9 cellular contexts compared by ENCODE assay signal in genomic region chr1:178768423-178768822, GRCh38. TPM values are rescaled to one million over a fixed set of nuclear protein-coding genes. Genes with fewer than 3 reads are reported as not detected.
DNase-seq lines count a peak whose midpoint lies in the region; ATAC-seq and TF ChIP-seq lines count a peak whose summit lies in the region.
"Had no signal": no experiment of that assay in that cellular context is flagged by ENCODE, and none has a peak within 500 bp of the region (broad histone marks: within the 10 kb centered on the region; RNA-seq: fewer than 3 reads in every experiment).

No MANE protein-coding gene starts in this region.

- no peak overlapping the region for H3K27ac Mint-ChIP-seq in endodermal cell
- H3K27ac Mint-ChIP-seq in natural killer cell = no peak overlapping the region

- peaks cover 8% of the 10 kb centered on the region for H3K9me3 ChIP-seq in RWPE2 (ENCODE audit: severe bottlenecking)
- peaks cover 63% of the 10 kb centered on the region for H3K9me3 ChIP-seq in endodermal cell (ENCODE audit: control insufficient read depth, low read length)

- ATAC-seq in HG02885 (IDR thresholded peaks at IDR 0.05; ENCODE audit: poor library complexity, unreplicated experiment) = peak; percentile 64
- no peak for ATAC-seq in RWPE2 (ENCODE audit: low read depth)
- ATAC-seq in natural killer cell = peak in 2 of 3 donors; percentile 75 to 80

- H3K36me3 ChIP-seq in RWPE2 (ENCODE audit: low read depth) = no peaks in the 10 kb centered on the region
- peaks cover 44% of the 10 kb centered on the region for H3K36me3 ChIP-seq in endodermal cell (ENCODE audit: control insufficient read depth, insufficient read depth, low read length)

- no peak overlapping the region for H3K4me3 Mint-ChIP-seq in endodermal cell
- no peak overlapping the region for H3K4me3 Mint-ChIP-seq in natural killer cell

- no peaks in the 10 kb centered on the region for H3K4me1 ChIP-seq in RWPE2 (ENCODE audit: insufficient read depth, poor library complexity, severe bottlenecking)
- no peaks in the 10 kb centered on the region for H3K4me1 ChIP-seq in endodermal cell (ENCODE audit: control insufficient read depth, insufficient read depth, low read length)
- H3K4me1 ChIP-seq: BLaER1 had no signal

- H3K4me1 Mint-ChIP-seq in endodermal cell = no peaks in the 10 kb centered on the region
- peaks cover 0 to 5% of the 10 kb centered on the region in 2 donors for H3K4me1 Mint-ChIP-seq in natural killer cell

- H3K27me3 ChIP-seq in RWPE2 (ENCODE audit: insufficient read depth, poor library complexity, severe bottlenecking) = no peaks in the 10 kb centered on the region
- H3K27me3 ChIP-seq in endodermal cell (ENCODE audit: control insufficient read depth, insufficient read depth, low read length, poor library complexity, severe bottlenecking) = no peaks in the 10 kb centered on the region
- H3K27me3 ChIP-seq: BLaER1 had no signal

- H3K9me3 Mint-ChIP-seq in endodermal cell (peaks cover 67% of the 10 kb centered on the region), natural killer cell (peaks cover 5 to 10% of the 10 kb centered on the region in 2 donors)

- TF ChIP-seq CTCF in RWPE2 (IDR thresholded peaks at IDR 0.05; ENCODE audit: poor library complexity, severe bottlenecking) (peak; percentile 50), endodermal cell (conservative IDR thresholded peaks at IDR 0.05) (peak; percentile 86), natural killer cell (IDR thresholded peaks at IDR 0.05) (peak; percentile 70), coronary artery (IDR thresholded peaks at IDR 0.05) (no peak)

- WGBS in endodermal cell (ENCODE audit: insufficient coverage in 1 of 2, insufficient read length in 1 of 2), 2 experiments = 57% methylated on average over 4 of the region's 4 CpGs; no CpG with 5 or more reads in 1 of the 2 experiments

- H3K9ac ChIP-seq in endodermal cell (ENCODE audit: extremely low read depth, low read length, poor library complexity, severe bottlenecking) = no peak overlapping the region
- H3K9ac ChIP-seq: BLaER1 had no signal

- DNase-seq in NCI-H187 treated with DMSO at 0.1 percent for 48 hours (lab: John Stamatoyannopoulos, UW) = peak; percentile 37
- DNase-seq in NCI-H187 (lab: John Stamatoyannopoulos, UW) = no peak
- no peak for DNase-seq in RWPE2 (ENCODE audit: low spot score)
- peak; percentile 60 for DNase-seq in endodermal cell
- DNase-seq in natural killer cell = no peak
- DNase-seq in coronary artery (ENCODE audit: low spot score) = no peak
- DNase-seq in NCI-H2196 treated with DMSO at 0.1 percent for 48 hours (lab: John Stamatoyannopoulos, UW; ENCODE audit: unreplicated experiment) = no peak

- H3K4me3 ChIP-seq in RWPE2 (ENCODE audit: severe bottlenecking) (no peak overlapping the region), endodermal cell (ENCODE audit: low read length) (no peak overlapping the region), coronary artery (no peak overlapping the region)
- H3K4me3 ChIP-seq: BLaER1 had no signal

- H3K27ac ChIP-seq in RWPE2 (ENCODE audit: poor library complexity, severe bottlenecking) (no peak overlapping the region), endodermal cell (ENCODE audit: low read depth, low read length) (no peak overlapping the region), coronary artery (no peak overlapping the region)
- H3K27ac ChIP-seq: BLaER1 had no signal

- H3K36me3 Mint-ChIP-seq in endodermal cell (ENCODE audit: low read depth) (peaks cover 81% of the 10 kb centered on the region), natural killer cell (peaks cover 18% of the 10 kb centered on the region)

- H3K27me3 Mint-ChIP-seq in endodermal cell (ENCODE audit: insufficient read depth) = no peaks in the 10 kb centered on the region
- no peaks in the 10 kb centered on the region for H3K27me3 Mint-ChIP-seq in natural killer cell (ENCODE audit: low read depth in 2 of 2)

- intact Hi-C loops in natural killer cell (cut with micrococcal nuclease) = loop anchor here (5.0 kb wide), 1 partner anchor 234 kb away; no protein-coding TSS in a partner anchor

RNA-seq across cellular contexts. Expression of gene RALGPS2, which starts 43.4 kb away (rescaled TPM):
- total RNA-seq in endodermal cell (10 to 100 TPM; 56.6 to 73.1 TPM), natural killer cell (10 to 100 TPM; 11.1 to 12.4 (median 11.8) TPM)
- polyA plus RNA-seq in endodermal cell (2013, experiment 1 of 2) = 43.4 TPM
- 44.1 TPM for polyA plus RNA-seq in endodermal cell (2013, experiment 2 of 2)

Comparison
In these comparisons a context has a peak if more than half of its experiments do, and no peak if none do; other contexts are left out.
1. DNase-seq: peak in NCI-H187 treated with DMSO at 0.1 percent for 48 hours (single experiment) and endodermal cell (single experiment); none in NCI-H187 (0 of 2), RWPE2 (single experiment), natural killer cell (single experiment), coronary artery (single experiment) and NCI-H2196 treated with DMSO at 0.1 percent for 48 hours (single experiment).
2. RNA of gene RALGPS2, which starts 43.4 kb away (total RNA-seq): 56.6 to 73.1 TPM in endodermal cell; 11.1 to 12.4 TPM in natural killer cell; every median in the first group is over 4 times any median in the second.